ENCODE assay signal across 10 cellular contexts in the genomic region with DNA sequence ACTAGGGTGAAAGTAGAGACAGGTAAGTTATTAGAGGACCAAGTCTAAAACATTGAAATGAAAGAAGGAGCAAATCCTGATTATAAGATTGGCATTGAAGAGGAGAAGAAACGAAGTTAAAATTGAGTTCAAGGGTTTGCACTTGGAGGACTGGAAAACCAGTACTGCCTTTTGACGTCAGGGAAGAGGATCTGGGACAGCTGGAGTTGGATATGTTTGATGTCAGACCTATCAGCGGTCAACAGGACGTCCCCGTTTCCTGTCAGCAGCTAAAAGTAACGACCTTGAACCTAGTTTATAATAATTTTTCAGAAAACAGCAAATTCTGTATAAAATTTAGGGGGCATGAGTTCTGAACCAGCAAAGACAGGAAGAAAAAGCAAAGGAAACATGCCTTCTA. TPM values are rescaled to one million over a fixed set of nuclear protein-coding genes. Genes with fewer than 3 reads are reported as not detected.
A peak's percentile ranks its signal among the peaks of the same experiment; 100 is the strongest.
DNase-seq lines count a peak whose midpoint lies in the region; ATAC-seq, FAIRE-seq and TF ChIP-seq lines count a peak whose summit lies in the region.
"Had no signal": no experiment of that assay in that cellular context is flagged by ENCODE, and none has a peak within 500 bp of the region (broad histone marks: within the 10 kb centered on the region; RNA-seq: fewer than 3 reads in every experiment).

No MANE protein-coding gene starts in this region.

- H3K4me3 ChIP-seq in right cardiac atrium (ENCODE audit: low read length) (peak overlapping the region; percentile 63), psoas muscle (peak overlapping the region; percentile 76), MG63 (no peak overlapping the region)

- peaks cover 24% of the 10 kb centered on the region for H3K27me3 Mint-ChIP-seq in activated B cell treated with CpG ODN at 0.5 μM for 24 hours

- no peak overlapping the region for H3K27ac Mint-ChIP-seq in activated B cell treated with CpG ODN at 0.5 μM for 24 hours

- no peak for TF ChIP-seq POLR2A in GM12891 (IDR thresholded peaks at IDR 0.05; ENCODE audit: low read depth, low read length)

- TF ChIP-seq CTCF in activated B cell treated with CpG ODN at 0.5 μM for 24 hours (IDR thresholded peaks at IDR 0.05), result no peak
- TF ChIP-seq CTCF in psoas muscle (IDR thresholded peaks at IDR 0.05), result no peak

- POLR2A ChIA-PET in activated B cell treated with CpG ODN at 0.5 μM for 24 hours (lab: Charles Lee), result interaction anchor here (1.2 to 1.8 kb wide), 3 partner anchors 91 to 216 kb away, joined by 4 to 6 read pairs (median 5); a partner anchor contains a TSS

- H3K4me3 Mint-ChIP-seq in activated B cell treated with CpG ODN at 0.5 μM for 24 hours, result peak overlapping the region; percentile 57

- peaks cover 3% of the 10 kb centered on the region for H3K4me1 ChIP-seq in right cardiac atrium (ENCODE audit: control insufficient read depth, insufficient read depth, low read length)
- H3K4me1 ChIP-seq in psoas muscle, result no peaks in the 10 kb centered on the region

- peaks cover 8% of the 10 kb centered on the region for H3K9me3 Mint-ChIP-seq in activated B cell treated with CpG ODN at 0.5 μM for 24 hours

- intact Hi-C loops in activated B cell treated with CpG ODN at 0.5 μM for 24 hours (cut with micrococcal nuclease) (loop anchor here (1.0 to 10.0 kb wide), 8 partner anchors 67 to 1694 kb away; a partner anchor contains a TSS), right cardiac atrium (cut with DNase I) (no loop called here), psoas muscle (cut with DNase I) (no loop called here)

- peak; percentile 74 for FAIRE-seq in GM12891 (lab: Jason Lieb, UNC)

- ATAC-seq in activated B cell treated with CpG ODN at 0.5 μM for 24 hours (ENCODE audit: low read depth) (no peak), right cardiac atrium (peak in 1 of 2 donors; percentile 21), psoas muscle (no peak), HG02970 (IDR thresholded peaks at IDR 0.05; ENCODE audit: low FRiP score, unreplicated experiment) (no peak)
- ATAC-seq: PC-3 had no signal

- H3K36me3 ChIP-seq in psoas muscle (ENCODE audit: insufficient read depth in 1 of 2, low read depth in 1 of 2) (no peaks in the 10 kb centered on the region), MG63 (no peaks in the 10 kb centered on the region)

- H3K27ac ChIP-seq in right cardiac atrium (ENCODE audit: low read length), result peak overlapping the region; percentile 72
- peak overlapping the region; percentile 80 for H3K27ac ChIP-seq in psoas muscle

- H3K27me3 ChIP-seq in right cardiac atrium (ENCODE audit: control insufficient read depth, insufficient read depth), result no peaks in the 10 kb centered on the region
- H3K27me3 ChIP-seq in psoas muscle (ENCODE audit: insufficient read depth in 3 of 3, low read length in 2 of 3), result peaks cover 0 to 52% (median 8%) of the 10 kb centered on the region in 3 donors
- no peaks in the 10 kb centered on the region for H3K27me3 ChIP-seq in MG63

- WGBS in right cardiac atrium, result 17% methylated on average over 6 of the region's 6 CpGs
- WGBS in psoas muscle, 3 donors, result 33 to 42% (median 37%) methylated on average over 6 of the region's 6 CpGs

- CTCF ChIA-PET in activated B cell treated with CpG ODN at 0.5 μM for 24 hours (lab: Charles Lee), result no interaction called here

- DNase-seq in GM12891 (ENCODE audit: insufficient read length, low spot score) (no peak), activated B cell treated with CpG ODN at 0.5 μM for 24 hours (no peak), right cardiac atrium (peak in 1 of 3 donors; percentile 54), psoas muscle (no peak), NCI-H526 treated with DMSO at 0.1 percent for 48 hours (lab: John Stamatoyannopoulos, UW) (no peak), NCI-H82 treated with DMSO at 0.1 percent for 48 hours (lab: John Stamatoyannopoulos, UW; ENCODE audit: unreplicated experiment) (no peak), MG63 (no peak)
- DNase-seq: DMS79 treated with DMSO at 0.1 percent for 48 hours, PC-3 had no signal

- H3K36me3 Mint-ChIP-seq in activated B cell treated with CpG ODN at 0.5 μM for 24 hours (ENCODE audit: low read depth), result no peaks in the 10 kb centered on the region

- H3K9me3 ChIP-seq in right cardiac atrium (ENCODE audit: control insufficient read depth, low read length) (peaks cover 2% of the 10 kb centered on the region), psoas muscle (peaks cover 12% of the 10 kb centered on the region), MG63 (peaks cover 5% of the 10 kb centered on the region)

- H3K4me1 Mint-ChIP-seq in activated B cell treated with CpG ODN at 0.5 μM for 24 hours, result peaks cover 33% of the 10 kb centered on the region

TF ChIP-seq in GM12891, 5 proteins besides CTCF, POLR2A, EP300 and RAD21:
- TF ChIP-seq TAF1 (IDR thresholded peaks at IDR 0.05; ENCODE audit: low read depth, low read length) (no peak), SPI1 (IDR thresholded peaks at IDR 0.05; ENCODE audit: low read depth, low read length) (no peak), POU2F2 (IDR thresholded peaks at IDR 0.05; ENCODE audit: low read depth, low read length) (no peak), POLR2AphosphoS5 (IDR thresholded peaks at IDR 0.05; ENCODE audit: low read depth, low read length) (no peak), PAX5 (IDR thresholded peaks at IDR 0.05; ENCODE audit: insufficient read depth, low read length, severe bottlenecking) (no peak)

RNA-seq across cellular contexts. Expression of a gene that starts 1.2 kb away (rescaled TPM):
- polyA plus RNA-seq in GM12891 (2012; ENCODE audit: low read depth, missing spikeins), result 10.6 TPM
- 0.04 and 0.10 TPM in 2 replicates for total RNA-seq in activated B cell treated with CpG ODN at 0.5 μM for 24 hours
- 100 to 1,000 TPM in 1 of 4 donors, 10 to 100 TPM in 3; 31.3 to 107 (median 58.1) TPM for total RNA-seq in right cardiac atrium
- 24.4 TPM for polyA plus RNA-seq in right cardiac atrium
- total RNA-seq in psoas muscle, result 10 to 100 TPM; 12.0 to 31.8 (median 23.8) TPM
- polyA plus RNA-seq in psoas muscle, result 10 to 100 TPM; 13.1 to 23.7 (median 15.9) TPM
- total RNA-seq in MG63 (2014; rRNA removed; shearing (Covaris generic); ENCODE audit: low replicate concordance), result 10.8 and 14.4 TPM in 2 replicates

Comparison
In these comparisons a context has a peak if more than half of its experiments do, and no peak if none do; other contexts are left out.
1. RNA of a gene that starts 1.2 kb away (total RNA-seq): 31.3 to 107 TPM in right cardiac atrium, 12.0 to 31.8 TPM in psoas muscle and 10.8 to 14.4 TPM in MG63; 0.04 to 0.10 TPM in activated B cell treated with CpG ODN at 0.5 μM for 24 hours; every median in the first group is over 10 times any median in the second.